Comparison of ENCODE assay signal across 27 cellular contexts in the genomic region with DNA sequence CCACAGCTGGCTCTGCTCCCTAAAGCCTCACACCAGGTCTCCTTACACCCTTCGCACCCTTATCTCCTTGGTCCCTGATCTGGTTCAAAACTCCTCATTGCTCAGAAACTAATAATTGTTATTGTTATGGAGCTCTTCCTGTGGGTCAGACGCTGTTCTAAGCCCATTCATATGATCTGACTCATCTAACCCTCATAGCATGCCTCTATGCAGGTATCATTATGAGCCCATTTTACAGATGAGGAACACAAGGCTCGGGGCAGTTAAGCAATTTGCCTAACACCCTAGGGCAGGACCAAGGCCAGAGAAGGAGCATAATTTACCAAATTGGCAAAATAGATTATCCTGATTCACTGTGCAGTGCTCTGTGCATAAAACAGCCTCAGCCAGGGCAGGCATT.
"Had no signal": no experiment of that assay in that cellular context is flagged by ENCODE, and none has a peak within 500 bp of the region (broad histone marks: within the 10 kb centered on the region; RNA-seq: fewer than 3 reads in every experiment).

No MANE protein-coding gene starts in this region.

- H3K27me3 Mint-ChIP-seq: activated CD8-positive, alpha-beta T cell treated with anti-CD3 and anti-CD28 coated beads for 36 hours; activated T-helper 17 cell treated with anti-CD3 and anti-CD28 coated beads, Interleukin-2, amount 50 U/mL, for 72 hours had no signal

- FAIRE-seq: bronchial epithelial cell, colon, endometrium, frontal cortex, islet of Langerhans had no signal

- H3K27ac Mint-ChIP-seq: activated CD8-positive, alpha-beta T cell treated with anti-CD3 and anti-CD28 coated beads for 36 hours; activated T-helper 17 cell treated with anti-CD3 and anti-CD28 coated beads, Interleukin-2, amount 50 U/mL, for 72 hours; natural killer cell treated with Interleukin-12 subunit alpha and Interleukin-12 subunit beta and Interleukin-15 and Interleukin-18, amount 100 ng/mL, for 72 hours; stimulated activated naive CD8-positive, alpha-beta T cell treated with anti-CD3 and anti-CD28 coated beads, Interleukin-15, amount 100 ng/mL, for 72 hours had no signal

- H3K36me3 ChIP-seq: esophagus squamous epithelium, left ventricle myocardium inferior, spleen, upper lobe of left lung, vagina had no signal

- H3K27ac ChIP-seq: epithelial cell of prostate, esophagus squamous epithelium, left ventricle myocardium inferior, spleen, upper lobe of left lung, vagina had no signal

- H3K36me3 Mint-ChIP-seq: natural killer cell treated with Interleukin-12 subunit alpha and Interleukin-12 subunit beta and Interleukin-15 and Interleukin-18, amount 100 ng/mL, for 72 hours had no signal

- DNase-seq: activated CD4-positive, alpha-beta T cell treated with anti-CD3 and anti-CD28 coated beads, Interleukin-2, amount 50 U/mL, for 1 hour; activated CD8-positive, alpha-beta T cell treated with anti-CD3 and anti-CD28 coated beads for 36 hours; activated gamma-delta T cell treated with Interleukin-2 at 50 U/mL for 16 hours; activated naive CD4-positive, alpha-beta T cell treated with anti-CD3 and anti-CD28 coated beads, Interleukin-2, amount 50 U/mL, for 16 hours; activated T-cell treated with anti-CD3 and anti-CD28 coated beads, Interleukin-2, amount 50 U/mL, for 4 hours; amygdala; effector CD8-positive, alpha-beta T cell; esophagus squamous epithelium; left ventricle myocardium inferior; mesendoderm; mucosa of descending colon; right cardiac atrium; spleen; stimulated activated CD4-positive, alpha-beta T cell treated with anti-CD3 and anti-CD28 coated beads, Interleukin-2, amount 100 ng/mL, for 48 hours; stimulated activated naive CD8-positive, alpha-beta T cell treated with anti-CD3 and anti-CD28 coated beads, Interleukin-15, amount 100 ng/mL, for 72 hours; T-helper 9 cell; upper lobe of left lung had no signal

- H3K9me3 Mint-ChIP-seq: activated CD8-positive, alpha-beta T cell treated with anti-CD3 and anti-CD28 coated beads for 36 hours; activated T-cell treated with anti-CD3 and anti-CD28 coated beads, Interleukin-2, amount 50 U/mL, for 4 hours; activated T-helper 17 cell treated with anti-CD3 and anti-CD28 coated beads, Interleukin-2, amount 50 U/mL, for 72 hours; natural killer cell treated with Interleukin-12 subunit alpha and Interleukin-12 subunit beta and Interleukin-15 and Interleukin-18, amount 100 ng/mL, for 72 hours; stimulated activated naive CD8-positive, alpha-beta T cell treated with anti-CD3 and anti-CD28 coated beads, Interleukin-15, amount 100 ng/mL, for 72 hours had no signal

- H3K27me3 ChIP-seq: spleen, upper lobe of left lung, vagina had no signal

- H3K4me3 ChIP-seq: esophagus squamous epithelium, left ventricle myocardium inferior, lung, mucosa of descending colon, spleen, upper lobe of left lung, vagina had no signal

- ATAC-seq: activated CD8-positive, alpha-beta T cell treated with anti-CD3 and anti-CD28 coated beads for 36 hours; activated T-cell treated with anti-CD3 and anti-CD28 coated beads, Interleukin-2, amount 50 U/mL, for 4 hours; activated T-helper 17 cell treated with anti-CD3 and anti-CD28 coated beads, Interleukin-2, amount 50 U/mL, for 72 hours; mucosa of descending colon; natural killer cell treated with Interleukin-12 subunit alpha and Interleukin-12 subunit beta and Interleukin-15 and Interleukin-18, amount 100 ng/mL, for 72 hours; right cardiac atrium; stimulated activated naive CD8-positive, alpha-beta T cell treated with anti-CD3 and anti-CD28 coated beads, Interleukin-15, amount 100 ng/mL, for 72 hours had no signal

- H3K9me3 ChIP-seq: esophagus squamous epithelium, left ventricle myocardium inferior, mucosa of descending colon, spleen, upper lobe of left lung, vagina had no signal

- H3K4me3 Mint-ChIP-seq: activated CD8-positive, alpha-beta T cell treated with anti-CD3 and anti-CD28 coated beads for 36 hours; activated T-cell treated with anti-CD3 and anti-CD28 coated beads, Interleukin-2, amount 50 U/mL, for 4 hours; activated T-helper 17 cell treated with anti-CD3 and anti-CD28 coated beads, Interleukin-2, amount 50 U/mL, for 72 hours; natural killer cell treated with Interleukin-12 subunit alpha and Interleukin-12 subunit beta and Interleukin-15 and Interleukin-18, amount 100 ng/mL, for 72 hours; stimulated activated naive CD8-positive, alpha-beta T cell treated with anti-CD3 and anti-CD28 coated beads, Interleukin-15, amount 100 ng/mL, for 72 hours had no signal
